Comparison of ENCODE assay signal across 16 cellular contexts in the genomic region with DNA sequence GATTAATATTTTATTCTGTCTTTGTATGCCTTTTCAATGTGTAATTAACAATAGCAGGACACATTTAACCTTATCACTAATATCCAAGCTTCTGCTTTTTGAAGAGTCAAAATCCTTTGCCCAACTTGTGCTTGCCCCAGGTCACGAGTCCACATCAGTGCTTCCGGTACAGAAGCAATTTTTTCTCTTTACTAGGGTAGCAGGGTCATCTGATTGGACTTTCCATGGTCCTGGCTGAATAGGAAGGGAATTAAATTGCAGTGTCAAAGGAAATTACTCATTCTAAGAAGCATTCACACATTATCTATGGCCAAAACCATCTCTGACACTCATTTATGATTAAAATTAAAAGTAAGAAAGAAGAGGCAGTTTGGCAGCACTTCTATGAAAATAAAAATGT.
DNase-seq lines count a peak whose midpoint lies in the region; ATAC-seq and TF ChIP-seq lines count a peak whose summit lies in the region.
"Had no signal": no experiment of that assay in that cellular context is flagged by ENCODE, and none has a peak within 500 bp of the region (broad histone marks: within the 10 kb centered on the region; RNA-seq: fewer than 3 reads in every experiment).

No MANE protein-coding gene starts in this region.

- H3K27me3 Mint-ChIP-seq in T-helper 17 cell (no peaks in the 10 kb centered on the region), immature natural killer cell (ENCODE audit: low read depth in 3 of 3) (no peaks in the 10 kb centered on the region)
- H3K27me3 Mint-ChIP-seq: B cell; CD4-positive, alpha-beta memory T cell had no signal

- H3K9me3 Mint-ChIP-seq in immature natural killer cell = peaks cover 4 to 28% (median 22%) of the 10 kb centered on the region in 6 donors

- H3K27ac ChIP-seq in A673 (ENCODE audit: low read depth, low read length, poor library complexity, severe bottlenecking) = no peak overlapping the region
- H3K27ac ChIP-seq: C4-2B, HL-60 had no signal

- H3K4me3 Mint-ChIP-seq in T-helper 17 cell = no peak overlapping the region
- no peak overlapping the region for H3K4me3 Mint-ChIP-seq in immature natural killer cell
- H3K4me3 Mint-ChIP-seq: B cell; CD4-positive, alpha-beta memory T cell; HFFc6 had no signal

- TF ChIP-seq CTCF in A673 (conservative IDR thresholded peaks at IDR 0.05; ENCODE audit: low read depth, low read length) = no peak

- CTCF ChIA-PET in A673 (lab: Charles Lee) = no interaction called here

- no peaks in the 10 kb centered on the region for H3K36me3 ChIP-seq in A673 (ENCODE audit: insufficient read depth, low read length, poor library complexity, severe bottlenecking)

- H3K36me3 Mint-ChIP-seq in T-helper 17 cell (ENCODE audit: low read depth) = no peaks in the 10 kb centered on the region
- H3K36me3 Mint-ChIP-seq in immature natural killer cell = peaks cover 0 to 4% (median 0%) of the 10 kb centered on the region in 3 donors
- H3K36me3 Mint-ChIP-seq: CD4-positive, alpha-beta memory T cell had no signal

- H3K4me1 Mint-ChIP-seq in T-helper 17 cell = no peaks in the 10 kb centered on the region
- H3K4me1 Mint-ChIP-seq in immature natural killer cell = no peaks in the 10 kb centered on the region
- H3K4me1 Mint-ChIP-seq: B cell; CD4-positive, alpha-beta memory T cell had no signal

- DNase-seq in A673 (ENCODE audit: low spot score) = peak; percentile 4
- DNase-seq in OCI-M1 (lab: John Stamatoyannopoulos, UW) = peak; percentile 35
- peak; percentile 22 for DNase-seq in dermis blood vessel endothelial cell
- DNase-seq in lung microvascular endothelial cell (ENCODE audit: low read depth in 2 of 2) = peak; percentile 2 to 66
- DNase-seq in T-helper 17 cell = no peak
- no peak for DNase-seq in immature natural killer cell
- DNase-seq: CD4-positive, alpha-beta memory T cell; DMS79; HCEC 1CT; HFFc6; IMR-90 had no signal

- H3K27me3 ChIP-seq in A673 (replicated peaks; ENCODE audit: insufficient read depth, low read depth, low read length, poor library complexity) = no peaks in the 10 kb centered on the region

- H3K27ac Mint-ChIP-seq in T-helper 17 cell = no peak overlapping the region
- no peak overlapping the region for H3K27ac Mint-ChIP-seq in immature natural killer cell
- H3K27ac Mint-ChIP-seq: B cell; CD4-positive, alpha-beta memory T cell; HFFc6 had no signal

- no peak for ATAC-seq in HG03135 (IDR thresholded peaks at IDR 0.05; ENCODE audit: unreplicated experiment)
- no peak for ATAC-seq in T-helper 17 cell
- ATAC-seq: GM12878 had no signal

- no peaks in the 10 kb centered on the region for H3K4me1 ChIP-seq in A673 (ENCODE audit: insufficient read depth, low read length, poor library complexity, severe bottlenecking)

- H3K9me3 ChIP-seq in A673 (ENCODE audit: low read depth, low read length, poor library complexity, severe bottlenecking) = no peaks in the 10 kb centered on the region
- H3K9me3 ChIP-seq in T-helper 17 cell (ENCODE audit: control insufficient read depth, low read length, poor library complexity, severe bottlenecking) = no peaks in the 10 kb centered on the region

- H3K4me3 ChIP-seq in A673 (ENCODE audit: low read depth, low read length, poor library complexity, severe bottlenecking) = no peak overlapping the region
- H3K4me3 ChIP-seq: GM12878 had no signal

- POLR2A ChIA-PET in A673 (lab: Charles Lee; ENCODE audit: low non-redundant PET) = no interaction called here

- BruUV-seq in A673 (replicated peaks; lab: Mats Ljungman, UMichigan) = no TSS peak

- intact Hi-C loops in A673 (cut with micrococcal nuclease; ENCODE audit: unreplicated experiment) = no loop called here

Comparison
In these comparisons a context has a peak if more than half of its experiments do, and no peak if none do; other contexts are left out.
1. DNase-seq: peak in A673 (single experiment), OCI-M1 (single experiment), dermis blood vessel endothelial cell (single experiment) and lung microvascular endothelial cell (2 of 2); none in T-helper 17 cell (0 of 3) and immature natural killer cell (0 of 3).